22 cellular contexts compared by ENCODE assay signal in the genomic region with DNA sequence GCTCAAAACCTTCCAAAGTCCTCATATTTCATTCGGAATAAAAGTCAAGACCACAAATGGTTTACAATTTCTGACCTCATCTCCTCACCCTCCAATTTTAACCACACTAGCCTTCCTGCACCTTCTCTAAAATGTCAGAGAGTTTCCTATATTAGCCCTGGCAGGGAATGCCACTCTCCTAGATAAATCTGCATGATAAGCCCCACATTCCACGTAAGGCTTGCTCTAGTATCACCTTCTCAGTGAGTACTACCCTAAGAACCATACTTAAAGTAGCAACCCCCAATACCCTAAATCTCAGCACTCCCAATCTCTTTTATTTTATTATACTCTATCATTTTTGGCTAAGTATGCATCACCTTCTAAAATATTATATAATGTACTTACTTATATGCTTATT.
"Had no signal": no experiment of that assay in that cellular context is flagged by ENCODE, and none has a peak within 500 bp of the region (broad histone marks: within the 10 kb centered on the region; RNA-seq: fewer than 3 reads in every experiment).

No MANE protein-coding gene starts in this region.

- H3K27me3 ChIP-seq: brain microvascular endothelial cell, dorsolateral prefrontal cortex had no signal

- H3K4me3 ChIP-seq: coronary artery, dorsolateral prefrontal cortex had no signal

- H3K36me3 ChIP-seq: brain microvascular endothelial cell had no signal

- H3K27ac ChIP-seq: brain microvascular endothelial cell, coronary artery, dorsolateral prefrontal cortex had no signal

- DNase-seq: activated CD4-positive, alpha-beta memory T cell treated with anti-CD3 and anti-CD28 coated beads, Interleukin-2, amount 10 ng/mL, durations not matched to agents 7 days and 5 days; activated CD4-positive, alpha-beta T cell treated with anti-CD3 and anti-CD28 coated beads for 1 hour; activated CD4-positive, alpha-beta T cell treated with anti-CD3 and anti-CD28 coated beads for 4 hours; activated CD4-positive, alpha-beta T cell treated with anti-CD3 and anti-CD28 coated beads, Interleukin-2, amount 10 ng/mL, durations not matched to agents 7 days and 5 days; activated CD4-positive, alpha-beta T cell treated with anti-CD3 and anti-CD28 coated beads, Interleukin-2, amount 50 U/mL, for 4 hours; activated CD8-positive, alpha-beta memory T cell treated with anti-CD3 and anti-CD28 coated beads, Interleukin-2, amount 50 U/mL, for 48 hours; activated effector memory CD4-positive, alpha-beta T cell treated with Interleukin-2 at 50 U/mL for 16 hours; activated gamma-delta T cell treated with Interleukin-2 at 50 U/mL for 16 hours; activated naive CD4-positive, alpha-beta T cell treated with anti-CD3 and anti-CD28 coated beads, Interleukin-2, amount 50 U/mL, for 16 hours; activated naive CD4-positive, alpha-beta T cell treated with Interleukin-2 at 50 U/mL for 16 hours; activated T-cell treated with anti-CD3 and anti-CD28 coated beads for 4 hours; activated T-cell treated with anti-CD3 and anti-CD28 coated beads, Interleukin-2, amount 50 U/mL, for 4 hours; amniotic stem cell; anterior cingulate cortex; brain microvascular endothelial cell; dorsolateral prefrontal cortex; effector memory CD4-positive, alpha-beta T cell; endodermal cell; foreskin fibroblast; T-helper 1 cell; T-helper 17 cell had no signal
